In genomic region chr14:78974691-78975090, GRCh38 we compare ENCODE assay signal across 24 cellular contexts.
DNase-seq lines count a peak whose midpoint lies in the region; ATAC-seq, FAIRE-seq and TF ChIP-seq lines count a peak whose summit lies in the region.
"Had no signal": no experiment of that assay in that cellular context is flagged by ENCODE, and none has a peak within 500 bp of the region (broad histone marks: within the 10 kb centered on the region; RNA-seq: fewer than 3 reads in every experiment).

No MANE protein-coding gene starts in this region.

- H3K27ac ChIP-seq in HepG2 (ENCODE audit: extremely low read length, insufficient read depth, low read length) (no peak overlapping the region), right lobe of liver (no peak overlapping the region)
- H3K27ac ChIP-seq: adrenal gland, BLaER1, heart left ventricle, KMS-11, transverse colon had no signal

- in situ Hi-C loops in HepG2 (cut with HindIII; ENCODE audit: extremely low pct_ligation_motif_present, low pct_unique_long_range_greater_than_20kb), result no loop called here

- DNase-seq in HepG2 (ENCODE audit: low spot score) (no peak), right lobe of liver (no peak), amniotic epithelial cell (ENCODE audit: low read depth) (peak; percentile 47), fibroblast of mammary gland (ENCODE audit: low read depth) (peak; percentile 61), AG08396 (ENCODE audit: low spot score) (no peak), NCI-H2081 (lab: John Stamatoyannopoulos, UW) (no peak), D721Med (ENCODE audit: insufficient read length, low spot score) (no peak)
- DNase-seq: activated T-cell treated with anti-CD3 and anti-CD28 coated beads, Interleukin-2, amount 50 U/mL, for 24 hours; adrenal gland; Caco-2; effector CD8-positive, alpha-beta T cell; heart left ventricle; naive thymus-derived CD8-positive, alpha-beta T cell; NCI-H1694; NCI-H82; retina; SIG-M5; stimulated activated CD4-positive, alpha-beta T cell treated with anti-CD3 and anti-CD28 coated beads, Interleukin-4, amount 100 ng/mL, for 4 hours; T-cell; transverse colon had no signal

- no peaks in the 10 kb centered on the region for H4K20me1 ChIP-seq in HepG2 (ENCODE audit: insufficient read depth, low read length)
- H4K20me1 ChIP-seq: BLaER1 had no signal

- no peaks in the 10 kb centered on the region for H3K36me3 ChIP-seq in HepG2 (replicated peaks in 1 of 2; ENCODE audit: control insufficient read depth in 1 of 2, insufficient read depth in 2 of 2, low read length in 2 of 2)
- H3K36me3 ChIP-seq in right lobe of liver, result no peaks in the 10 kb centered on the region
- H3K36me3 ChIP-seq: adrenal gland, BLaER1, heart left ventricle, transverse colon had no signal

- H3K9me3 ChIP-seq in HepG2 (ENCODE audit: low read length), result peaks cover 11% of the 10 kb centered on the region; the same call in 1 of the 2 replicates
- H3K9me3 ChIP-seq in right lobe of liver, result no peaks in the 10 kb centered on the region
- H3K9me3 ChIP-seq: adrenal gland, BLaER1, heart left ventricle, transverse colon had no signal

- TF ChIP-seq POLR2A in HepG2 (IDR thresholded peaks at IDR 0.05; ENCODE audit: insufficient read depth in 1 of 2, low read depth in 2 of 2, low read length in 2 of 2) (no peak), right lobe of liver (IDR thresholded peaks at IDR 0.05) (no peak)

- H3K4me3 ChIP-seq in HepG2 (replicated peaks in 1 of 3; ENCODE audit: insufficient read depth in 1 of 3, low read depth in 2 of 3, low read length in 3 of 3) (no peak overlapping the region), right lobe of liver (no peak overlapping the region), fibroblast of mammary gland (ENCODE audit: control insufficient read depth, low read depth, low read length) (no peak overlapping the region)
- H3K4me3 ChIP-seq: adrenal gland, BLaER1, heart left ventricle, transverse colon had no signal

- FAIRE-seq in HepG2 (lab: Jason Lieb, UNC) (no peak), D721Med (lab: Jason Lieb, UNC) (no peak)

- ATAC-seq in HepG2 (no peak), right lobe of liver (no peak), HG02970 (IDR thresholded peaks at IDR 0.05; ENCODE audit: low FRiP score, unreplicated experiment) (no peak)
- ATAC-seq: heart left ventricle; left lobe of liver; naive thymus-derived CD8-positive, alpha-beta T cell; T-cell had no signal

- intact Hi-C loops in HepG2 (cut with micrococcal nuclease; ENCODE audit: unreplicated experiment) (no loop called here), right lobe of liver (cut with DNase I) (no loop called here)

- H3K9ac ChIP-seq in HepG2 (ENCODE audit: insufficient read depth, low read depth, low read length), result no peak overlapping the region
- H3K9ac ChIP-seq: BLaER1, KMS-11 had no signal

- no peaks in the 10 kb centered on the region for H3K79me2 ChIP-seq in HepG2 (ENCODE audit: insufficient read depth, low read length)

- 2% methylated on average over 3 of the region's 3 CpGs for WGBS in HepG2 (ENCODE audit: low lambda C conversion rate)
- 38% methylated on average over 3 of the region's 3 CpGs for WGBS in right lobe of liver (ENCODE audit: insufficient coverage, low coverage, low lambda C conversion rate, missing lambda C conversion rate)

- H2AFZ ChIP-seq in HepG2 (ENCODE audit: low read length), result no peak overlapping the region

- CTCF ChIA-PET in HepG2 (lab: Yijun Ruan, JAX; ENCODE audit: low intra/inter-chr PET ratio, low total read pairs), result no interaction called here

- POLR2A ChIA-PET in HepG2 (lab: Yijun Ruan, JAX), result no interaction called here

- BruUV-seq in HepG2 (replicated peaks; lab: Mats Ljungman, UMichigan), result no TSS peak

- H3K27me3 ChIP-seq in HepG2 (ENCODE audit: control insufficient read depth in 1 of 2, insufficient read depth in 2 of 2, low read length in 2 of 2) (no peaks in the 10 kb centered on the region), right lobe of liver (no peaks in the 10 kb centered on the region)
- H3K27me3 ChIP-seq: adrenal gland, BLaER1, heart left ventricle, transverse colon had no signal

- H3K4me1 ChIP-seq in HepG2 (ENCODE audit: insufficient read depth, low read length) (no peaks in the 10 kb centered on the region), right lobe of liver (no peaks in the 10 kb centered on the region)
- H3K4me1 ChIP-seq: adrenal gland, Caco-2, heart left ventricle, transverse colon had no signal

- TF ChIP-seq EP300 in HepG2 (IDR thresholded peaks at IDR 0.05; ENCODE audit: low read depth in 2 of 2, low read length in 2 of 2), result no peak
- TF ChIP-seq EP300 in HepG2 (CRISPR knock-in tag; IDR thresholded peaks at IDR 0.05; ENCODE audit: borderline replicate concordance), result no peak

- H3K4me2 ChIP-seq in HepG2 (ENCODE audit: low read depth, low read length), result no peak overlapping the region
- H3K4me2 ChIP-seq: BLaER1, KMS-11 had no signal

- TF ChIP-seq RAD21 in HepG2 (CRISPR knock-in tag; IDR thresholded peaks at IDR 0.05), result no peak

- no peak for TF ChIP-seq CTCF in HepG2 (CRISPR knock-in tag; IDR thresholded peaks at IDR 0.05)
- no peak for TF ChIP-seq CTCF in right lobe of liver (IDR thresholded peaks at IDR 0.05)
- no peak for TF ChIP-seq CTCF in fibroblast of mammary gland (conservative IDR thresholded peaks at IDR 0.05; ENCODE audit: control insufficient read depth, insufficient read depth, low read depth, low read length)
- no peak for TF ChIP-seq CTCF in D721Med (IDR thresholded peaks at IDR 0.05; ENCODE audit: insufficient read depth, missing control alignments)

TF ChIP-seq in HepG2, 621 proteins besides CTCF, POLR2A, EP300 and RAD21:
- TF ChIP-seq DNMT3B (CRISPR knock-in tag; conservative IDR thresholded peaks at IDR 0.05) (no peak), ZNF709 (CRISPR knock-in tag; IDR thresholded peaks at IDR 0.05) (no peak), LRRFIP1 (CRISPR knock-in tag; conservative IDR thresholded peaks at IDR 0.05) (no peak), ATF7 (IDR thresholded peaks at IDR 0.05) (peak; percentile 76), ATF7 (CRISPR knock-in tag; IDR thresholded peaks at IDR 0.05) (no peak), CREB1 (IDR thresholded peaks at IDR 0.05) (peak; percentile 53; the same call in 1 of the 2 replicates), CREB1 (CRISPR knock-in tag; IDR thresholded peaks at IDR 0.05) (no peak)

Comparison
In these comparisons a context has a peak if more than half of its experiments do, and no peak if none do; other contexts are left out.
1. DNase-seq: peak in amniotic epithelial cell (single experiment) and fibroblast of mammary gland (single experiment); none in HepG2 (single experiment), right lobe of liver (0 of 3), AG08396 (single experiment), NCI-H2081 (0 of 2) and D721Med (single experiment).